In genomic region chr9:97773091-97773490, GRCh38 we compare ENCODE assay signal across 16 cellular contexts.
"Had no signal": no experiment of that assay in that cellular context is flagged by ENCODE, and none has a peak within 500 bp of the region (broad histone marks: within the 10 kb centered on the region; RNA-seq: fewer than 3 reads in every experiment).

No MANE protein-coding gene starts in this region.

- DNase-seq: activated CD4-positive, alpha-beta T cell treated with anti-CD3 and anti-CD28 coated beads, Interleukin-2, amount 50 U/mL, for 48 hours; activated naive CD4-positive, alpha-beta T cell; activated naive CD8-positive, alpha-beta T cell treated with anti-CD3 and anti-CD28 coated beads for 36 hours; activated T-cell treated with anti-CD3 and anti-CD28 coated beads for 4 hours; amniotic stem cell; effector memory CD8-positive, alpha-beta T cell; gastrocnemius medialis; head of caudate nucleus; kidney; stimulated activated CD4-positive, alpha-beta T cell treated with anti-CD3 and anti-CD28 coated beads, Interleukin-2, amount 100 ng/mL, for 24 hours; stimulated activated naive CD8-positive, alpha-beta T cell treated with anti-CD3 and anti-CD28 coated beads, Interleukin-15, Interleukin-2, amounts not matched to agents 100 U/mL and 50 U/mL, for 24 hours had no signal

- H3K4me1 ChIP-seq: gastrocnemius medialis, left ventricle myocardium inferior had no signal

- FAIRE-seq: kidney, TTC549 had no signal

- H3K27me3 ChIP-seq: cardiac muscle cell, vagina had no signal

- H3K9me3 ChIP-seq: gastrocnemius medialis, vagina had no signal

- H3K27ac ChIP-seq: cardiac muscle cell, gastrocnemius medialis, left ventricle myocardium inferior, transverse colon, vagina had no signal

- H3K4me3 ChIP-seq: cardiac muscle cell, gastrocnemius medialis, left ventricle myocardium inferior, transverse colon, vagina had no signal

- H3K36me3 ChIP-seq: cardiac muscle cell, gastrocnemius medialis, left ventricle myocardium inferior, transverse colon, vagina had no signal
